Comparison of ENCODE assay signal across 7 cellular contexts in the genomic region with DNA sequence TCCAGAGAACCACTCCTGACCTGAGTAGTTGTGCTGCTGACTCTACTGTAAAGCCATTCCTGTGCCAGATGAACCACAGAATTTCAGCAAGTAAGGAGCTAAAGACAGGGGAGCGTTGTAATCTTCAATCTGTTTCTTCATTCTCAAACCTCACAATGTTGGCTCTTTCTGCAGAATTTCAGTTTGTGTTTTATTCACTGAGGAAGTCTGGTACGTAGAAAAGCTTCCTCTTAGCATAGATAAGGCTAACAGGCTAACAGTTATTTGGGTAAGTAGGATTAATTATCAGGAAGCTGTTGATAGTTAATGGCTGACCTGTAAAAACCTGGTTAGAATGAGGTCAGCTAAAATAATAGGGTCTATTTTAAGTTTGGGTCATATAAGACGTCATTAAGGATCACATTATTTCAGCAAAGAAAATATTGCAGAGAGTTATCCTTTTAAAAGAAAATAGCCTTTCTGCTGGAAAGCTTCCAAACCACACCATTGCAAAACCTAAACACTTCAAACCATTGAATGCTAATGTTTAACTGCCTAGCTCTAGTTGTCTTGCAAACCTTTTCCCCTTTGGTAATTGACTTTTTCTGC. TPM values are rescaled to one million over a fixed set of nuclear protein-coding genes. Genes with fewer than 3 reads are reported as not detected.
A peak's percentile ranks its signal among the peaks of the same experiment; 100 is the strongest.
DNase-seq lines count a peak whose midpoint lies in the region; ATAC-seq and TF ChIP-seq lines count a peak whose summit lies in the region.

No MANE protein-coding gene starts in this region.

- H3K4me2 ChIP-seq in neuronal stem cell (ENCODE audit: insufficient read depth, low read length, poor library complexity, severe bottlenecking) = no peak overlapping the region

- no peak for TF ChIP-seq CTCF in brain microvascular endothelial cell (IDR thresholded peaks at IDR 0.05; ENCODE audit: low read depth, low read length, missing control alignments)

- WGBS in neuronal stem cell (ENCODE audit: extremely low coverage in 2 of 2, insufficient read length in 2 of 2, insufficient replicate concordance in 1 of 2), 2 donors = no CpG with 5 or more reads among the region's 3 CpGs

- no peaks in the 10 kb centered on the region for H3K9me3 ChIP-seq in mucosa of stomach (ENCODE audit: control insufficient read depth, low read length)
- no peaks in the 10 kb centered on the region for H3K9me3 ChIP-seq in HAP-1
- no peaks in the 10 kb centered on the region for H3K9me3 ChIP-seq in neuronal stem cell (replicated peaks in 1 of 2; ENCODE audit: control insufficient read depth in 2 of 2, insufficient read depth in 1 of 2, low read depth in 1 of 2, low read length in 2 of 2)

- no peak overlapping the region for H2BK120ac ChIP-seq in neuronal stem cell (ENCODE audit: low read depth, low read length)

- no peak overlapping the region for H3K14ac ChIP-seq in neuronal stem cell (ENCODE audit: low read length)

- no peak overlapping the region for H4K8ac ChIP-seq in neuronal stem cell (ENCODE audit: low read depth, low read length)

- no peak overlapping the region for H4K91ac ChIP-seq in neuronal stem cell (ENCODE audit: low read depth, low read length, poor library complexity)

- H3K4me1 ChIP-seq in mucosa of stomach (ENCODE audit: control insufficient read depth, insufficient read depth, low read length) = peaks cover 18% of the 10 kb centered on the region
- no peaks in the 10 kb centered on the region for H3K4me1 ChIP-seq in HAP-1
- no peaks in the 10 kb centered on the region for H3K4me1 ChIP-seq in neuronal stem cell (ENCODE audit: control insufficient read depth in 2 of 2, insufficient read depth in 1 of 2, low read depth in 1 of 2, low read length in 2 of 2)

- ATAC-seq in GM19324 (IDR thresholded peaks at IDR 0.05; ENCODE audit: low FRiP score, unreplicated experiment) = peak; percentile 48

- no peak overlapping the region for H2AK5ac ChIP-seq in neuronal stem cell (ENCODE audit: low read depth, low read length)

- no peak overlapping the region for H3K4ac ChIP-seq in neuronal stem cell (ENCODE audit: low read length)

- H3K27ac ChIP-seq in brain microvascular endothelial cell (peak overlapping the region; percentile 79), neuronal stem cell (replicated peaks; ENCODE audit: low read length) (no peak overlapping the region)

- H3K9ac ChIP-seq in mucosa of stomach (ENCODE audit: low read length) (no peak overlapping the region), neuronal stem cell (ENCODE audit: low read depth, low read length, poor library complexity) (no peak overlapping the region)

- no peak overlapping the region for H3K4me3 ChIP-seq in brain microvascular endothelial cell (ENCODE audit: low read depth, low read length)
- peak overlapping the region; percentile 9 for H3K4me3 ChIP-seq in mucosa of stomach (ENCODE audit: low read length)
- H3K4me3 ChIP-seq in HAP-1 = no peak overlapping the region
- no peak overlapping the region for H3K4me3 ChIP-seq in neuronal stem cell (ENCODE audit: low read length in 2 of 2)

- H3K36me3 ChIP-seq in brain microvascular endothelial cell (replicated peaks) (no peaks in the 10 kb centered on the region), mucosa of stomach (ENCODE audit: control insufficient read depth, insufficient read depth, low read length) (no peaks in the 10 kb centered on the region), HAP-1 (replicated peaks) (no peaks in the 10 kb centered on the region), neuronal stem cell (replicated peaks in 1 of 2; ENCODE audit: control insufficient read depth in 2 of 2, insufficient read depth in 2 of 2, low read length in 2 of 2) (no peaks in the 10 kb centered on the region)

- H3K18ac ChIP-seq in neuronal stem cell (ENCODE audit: low read length) = no peak overlapping the region

- H3K79me1 ChIP-seq in neuronal stem cell (ENCODE audit: low read depth, low read length) = no peaks in the 10 kb centered on the region

- no peak overlapping the region for H2BK12ac ChIP-seq in neuronal stem cell (ENCODE audit: low read length)

- H2BK15ac ChIP-seq in neuronal stem cell (ENCODE audit: low read length) = no peak overlapping the region

- in situ Hi-C loops in brain microvascular endothelial cell (cut with HindIII; ENCODE audit: low pct_ligation_motif_present, low sequenced_read_pairs) (loop anchor here (25.0 kb wide), 1 partner anchor 271 kb away; no protein-coding TSS in a partner anchor), HAP-1 (cut with MboI; ENCODE audit: low sequenced_read_pairs) (no loop called here)

- peak; percentile 76 for DNase-seq in HT-29 (ENCODE audit: low spot score)
- peak; percentile 87 for DNase-seq in brain microvascular endothelial cell
- no peak for DNase-seq in HAP-1 (ENCODE audit: low spot score in 2 of 2)
- no peak for DNase-seq in stimulated activated CD8-positive, alpha-beta memory T cell treated with anti-CD3 and anti-CD28 coated beads, Interleukin-4, amount 100 ng/mL, for 48 hours
- no peak for DNase-seq in neuronal stem cell (ENCODE audit: low spot score)

- H3K23ac ChIP-seq in neuronal stem cell (ENCODE audit: low read depth, low read length, poor library complexity) = no peak overlapping the region

- no peak overlapping the region for H2BK5ac ChIP-seq in neuronal stem cell (ENCODE audit: low read length)

- H3K27me3 ChIP-seq in brain microvascular endothelial cell (replicated peaks) (no peaks in the 10 kb centered on the region), mucosa of stomach (ENCODE audit: control insufficient read depth, insufficient read depth, low read length) (no peaks in the 10 kb centered on the region), HAP-1 (ENCODE audit: low read depth) (no peaks in the 10 kb centered on the region), neuronal stem cell (ENCODE audit: control insufficient read depth in 3 of 3, insufficient read depth in 3 of 3, low read depth in 1 of 3, low read length in 3 of 3) (no peaks in the 10 kb centered on the region)

- H2AFZ ChIP-seq in neuronal stem cell (ENCODE audit: low read length) = no peak overlapping the region

RNA-seq across cellular contexts. Expression of a gene that starts 14.1 kb away (rescaled TPM):
- 2.6 and 3.9 TPM in 2 replicates for total RNA-seq in HT-29 (2014; rRNA removed; shearing (Covaris generic))
- 0.95 TPM for polyA plus RNA-seq in neuronal stem cell (2013, experiment 1 of 2)
- 1.1 TPM for polyA plus RNA-seq in neuronal stem cell (2013, experiment 2 of 2)

Comparison
In these comparisons a context has a peak if more than half of its experiments do, and no peak if none do; other contexts are left out.
1. DNase-seq: peak in HT-29 (single experiment) and brain microvascular endothelial cell (single experiment); none in HAP-1 (0 of 2), stimulated activated CD8-positive, alpha-beta memory T cell treated with anti-CD3 and anti-CD28 coated beads, Interleukin-4, amount 100 ng/mL, for 48 hours (single experiment) and neuronal stem cell (single experiment).